ENCODE assay signal across 26 cellular contexts in genomic region chr19:49462492-49462891, GRCh38. TPM values are rescaled to one million over a fixed set of nuclear protein-coding genes. Genes with fewer than 3 reads are reported as not detected.
"Had no signal": no experiment of that assay in that cellular context is flagged by ENCODE, and none has a peak within 500 bp of the region (broad histone marks: within the 10 kb centered on the region; RNA-seq: fewer than 3 reads in every experiment).

No MANE protein-coding gene starts in this region.

- H3K27me3 ChIP-seq: heart right ventricle, neural progenitor cell, pancreas, stomach had no signal

- H3K4me1 Mint-ChIP-seq: endodermal cell, natural killer cell, neural progenitor cell had no signal

- H3K36me3 Mint-ChIP-seq: natural killer cell had no signal

- H3K27ac Mint-ChIP-seq: endodermal cell; natural killer cell; neural progenitor cell; progenitor cell of endocrine pancreas; stimulated activated effector memory CD8-positive, alpha-beta T cell treated with anti-CD3 and anti-CD28 coated beads, Interleukin-12 subunit alpha, Interleukin-12 subunit beta, amount 100 ng/mL, for 72 hours had no signal

- FAIRE-seq: endothelial cell of umbilical vein, frontal cortex, islet of Langerhans, pancreas had no signal

- H2AFZ ChIP-seq: neural progenitor cell had no signal

- H3K9ac ChIP-seq: neural progenitor cell had no signal

- H3K4me3 ChIP-seq: coronary artery, heart right ventricle, neural progenitor cell, pancreas, smooth muscle cell, stomach, thoracic aorta had no signal

- H3K4me1 ChIP-seq: neural progenitor cell, pancreas had no signal

- DNase-seq: effector CD4-positive, alpha-beta T cell; endodermal cell; erythroblast; heart right ventricle; hypothalamus; kidney glomerular epithelial cell; mesendoderm; natural killer cell; nucleus accumbens; pancreas; right cardiac atrium; stimulated activated CD4-positive, alpha-beta T cell treated with anti-CD3 and anti-CD28 coated beads, Interleukin-4, amount 100 ng/mL, for 1 hour; stimulated activated CD8-positive, alpha-beta memory T cell treated with anti-CD3 and anti-CD28 coated beads, Interleukin-4, amount 100 ng/mL, for 48 hours; stomach; substantia nigra; trophoblast cell had no signal

- H3K27me3 Mint-ChIP-seq: progenitor cell of endocrine pancreas had no signal

- H3K27ac ChIP-seq: coronary artery, heart right ventricle, neural progenitor cell, pancreas, stomach, thoracic aorta had no signal

- H3K9me3 ChIP-seq: heart right ventricle, pancreas, stomach, thoracic aorta had no signal

- ATAC-seq: heart right ventricle; natural killer cell; pancreas; right cardiac atrium; stimulated activated effector memory CD8-positive, alpha-beta T cell treated with anti-CD3 and anti-CD28 coated beads, Interleukin-12 subunit alpha, Interleukin-12 subunit beta, amount 100 ng/mL, for 72 hours had no signal

- H3K4me3 Mint-ChIP-seq: endodermal cell; natural killer cell; neural progenitor cell; stimulated activated effector memory CD8-positive, alpha-beta T cell treated with anti-CD3 and anti-CD28 coated beads, Interleukin-12 subunit alpha, Interleukin-12 subunit beta, amount 100 ng/mL, for 72 hours had no signal

- H3K36me3 ChIP-seq: neural progenitor cell had no signal

- H3K9me3 Mint-ChIP-seq: endodermal cell; natural killer cell; neural progenitor cell; stimulated activated effector memory CD8-positive, alpha-beta T cell treated with anti-CD3 and anti-CD28 coated beads, Interleukin-12 subunit alpha, Interleukin-12 subunit beta, amount 100 ng/mL, for 72 hours had no signal

- H3K4me2 ChIP-seq: neural progenitor cell, smooth muscle cell had no signal

RNA-seq across cellular contexts. Expression of gene SLC17A7, which starts 21.2 kb away (rescaled TPM):
- total RNA-seq: glomerular endothelial cell, natural killer cell had no signal
- polyA plus RNA-seq: smooth muscle cell had no signal
